Comparison of ENCODE assay signal across 1 cellular context in genomic region chr16:75016451-75017081, GRCh38. TPM values are rescaled to one million over a fixed set of nuclear protein-coding genes. Genes with fewer than 3 reads are reported as not detected.
"Had no signal": no experiment of that assay in that cellular context is flagged by ENCODE, and none has a peak within 500 bp of the region (broad histone marks: within the 10 kb centered on the region; RNA-seq: fewer than 3 reads in every experiment).

No MANE protein-coding gene starts in this region.

RNA-seq across cellular contexts. Expression of gene ZNRF1, which starts 17.7 kb away (rescaled TPM):
- polyA plus RNA-seq: IgD-negative memory B cell had no signal
